8 cellular contexts compared by ENCODE assay signal in genomic region chr14:103520657-103521437, GRCh38. TPM values are rescaled to one million over a fixed set of nuclear protein-coding genes. Genes with fewer than 3 reads are reported as not detected.
DNase-seq lines count a peak whose midpoint lies in the region; ATAC-seq and TF ChIP-seq lines count a peak whose summit lies in the region.

No MANE protein-coding gene starts in this region.

- no peak overlapping the region for H3K27ac ChIP-seq in HL-60 (replicated peaks)
- peak overlapping the region; percentile 82 for H3K27ac ChIP-seq in OCI-LY3 (ENCODE audit: low read length)
- H3K27ac ChIP-seq in subcutaneous abdominal adipose tissue (ENCODE audit: low read depth, low read length), result peak overlapping the region; percentile 57

- no peaks in the 10 kb centered on the region for H3K36me3 Mint-ChIP-seq in activated T-helper 1 cell treated with anti-CD3 and anti-CD28 coated beads, Interleukin-12 subunit alpha, Interleukin-12 subunit beta, Interleukin-2, Interleukin-4 antibody, amounts not matched to agents 30 ng/mL and 10 ng/mL and 1 ng/mL, durations not matched to agents 14 hours and 24 hours and 36 hours (ENCODE audit: low read depth)
- H3K36me3 Mint-ChIP-seq in natural killer cell, result no peaks in the 10 kb centered on the region

- no peaks in the 10 kb centered on the region for H3K9me3 Mint-ChIP-seq in activated T-helper 1 cell treated with anti-CD3 and anti-CD28 coated beads, Interleukin-12 subunit alpha, Interleukin-12 subunit beta, Interleukin-2, Interleukin-4 antibody, amounts not matched to agents 30 ng/mL and 10 ng/mL and 1 ng/mL, durations not matched to agents 14 hours and 24 hours and 36 hours
- no peaks in the 10 kb centered on the region for H3K9me3 Mint-ChIP-seq in natural killer cell

- peaks cover 9% of the 10 kb centered on the region; the same call in 1 of the 2 replicates for H3K79me2 ChIP-seq in OCI-LY3 (ENCODE audit: low read length)

- ATAC-seq in natural killer cell, result peak; percentile 77 to 85 (median 82)
- ATAC-seq in HG03139 (IDR thresholded peaks at IDR 0.05; ENCODE audit: unreplicated experiment), result no peak

- H3K4me3 Mint-ChIP-seq in activated T-helper 1 cell treated with anti-CD3 and anti-CD28 coated beads, Interleukin-12 subunit alpha, Interleukin-12 subunit beta, Interleukin-2, Interleukin-4 antibody, amounts not matched to agents 30 ng/mL and 10 ng/mL and 1 ng/mL, durations not matched to agents 14 hours and 24 hours and 36 hours, result peak overlapping the region; percentile 19
- H3K4me3 Mint-ChIP-seq in natural killer cell, result peak overlapping the region; percentile 75

- H3K9me3 ChIP-seq in OCI-LY3 (ENCODE audit: insufficient read depth, low read length) (no peaks in the 10 kb centered on the region), subcutaneous abdominal adipose tissue (ENCODE audit: control insufficient read depth in 5 of 5, low read length in 5 of 5) (no peaks in the 10 kb centered on the region)

- no peaks in the 10 kb centered on the region for H4K20me1 ChIP-seq in OCI-LY3 (ENCODE audit: insufficient read depth, low read length)

- intact Hi-C loops in activated T-helper 1 cell treated with anti-CD3 and anti-CD28 coated beads, Interleukin-12 subunit alpha, Interleukin-12 subunit beta, Interleukin-2, Interleukin-4 antibody, amounts not matched to agents 30 ng/mL and 10 ng/mL and 1 ng/mL, durations not matched to agents 14 hours and 24 hours and 36 hours (cut with micrococcal nuclease), result loop anchor here (1.0 to 10.0 kb wide), 2 partner anchors 8 to 186 kb away; partner anchors contain the start of genes EIF5 and TRMT61A
- intact Hi-C loops in natural killer cell (cut with micrococcal nuclease), result no loop called here

- H3K9ac ChIP-seq in OCI-LY3 (ENCODE audit: low read length) (peak overlapping the region; percentile 83), subcutaneous abdominal adipose tissue (ENCODE audit: low read length in 5 of 5) (peak overlapping the region in 1 of 5 donors; percentile 52)

- peak overlapping the region; percentile 82 for H3K4me2 ChIP-seq in OCI-LY3 (ENCODE audit: low read length)

- H3K36me3 ChIP-seq in OCI-LY3 (replicated peaks; ENCODE audit: low read depth, low read length) (peaks cover 6% of the 10 kb centered on the region), subcutaneous abdominal adipose tissue (ENCODE audit: control insufficient read depth in 5 of 5, insufficient read depth in 5 of 5, low read length in 5 of 5) (peaks cover 0 to 5% (median 0%) of the 10 kb centered on the region in 5 donors)

- DNase-seq in DMS153 (lab: John Stamatoyannopoulos, UW) (peak; percentile 35), HL-60 (ENCODE audit: low read depth in 1 of 2, low spot score in 1 of 2) (peak; percentile 64 to 86), fibroblast of mammary gland (ENCODE audit: low read depth) (peak; percentile 46), natural killer cell (peak; percentile 61)
- peak; percentile 54 for DNase-seq in activated T-helper 1 cell treated with anti-CD3 and anti-CD28 coated beads, Interleukin-12 subunit alpha, Interleukin-12 subunit beta, Interleukin-2, Interleukin-4 antibody, amounts not matched to agents 30 ng/mL and 10 ng/mL and 1 ng/mL, durations not matched to agents 14 hours and 24 hours and 36 hours (ENCODE audit: low spot score)

- H3K4me1 Mint-ChIP-seq in activated T-helper 1 cell treated with anti-CD3 and anti-CD28 coated beads, Interleukin-12 subunit alpha, Interleukin-12 subunit beta, Interleukin-2, Interleukin-4 antibody, amounts not matched to agents 30 ng/mL and 10 ng/mL and 1 ng/mL, durations not matched to agents 14 hours and 24 hours and 36 hours (ENCODE audit: low read depth), result peaks cover 6% of the 10 kb centered on the region
- peaks cover 0 to 14% of the 10 kb centered on the region in 2 donors for H3K4me1 Mint-ChIP-seq in natural killer cell

- H3K4me3 ChIP-seq in HL-60 (replicated peaks; ENCODE audit: insufficient read depth, low read length) (peak overlapping the region; percentile 35), OCI-LY3 (ENCODE audit: low read length) (peak overlapping the region; percentile 76), fibroblast of mammary gland (ENCODE audit: control insufficient read depth, low read depth, low read length) (peak overlapping the region; percentile 6), subcutaneous abdominal adipose tissue (ENCODE audit: low read depth in 1 of 5, low read length in 5 of 5) (peak overlapping the region in 4 of 5 donors; percentile 63 to 73 (median 66))

- H3K27me3 Mint-ChIP-seq in activated T-helper 1 cell treated with anti-CD3 and anti-CD28 coated beads, Interleukin-12 subunit alpha, Interleukin-12 subunit beta, Interleukin-2, Interleukin-4 antibody, amounts not matched to agents 30 ng/mL and 10 ng/mL and 1 ng/mL, durations not matched to agents 14 hours and 24 hours and 36 hours (ENCODE audit: insufficient read depth), result peaks cover 19% of the 10 kb centered on the region
- H3K27me3 Mint-ChIP-seq in natural killer cell (ENCODE audit: low read depth in 2 of 2), result peaks cover 0 to 6% of the 10 kb centered on the region in 2 donors

- TF ChIP-seq CTCF in HL-60 (IDR thresholded peaks at IDR 0.05; ENCODE audit: insufficient read depth, low read length), result peak; percentile 32
- TF ChIP-seq CTCF in OCI-LY3 (IDR thresholded peaks at IDR 0.05; ENCODE audit: low read depth, low read length), result peak; percentile 59
- TF ChIP-seq CTCF in fibroblast of mammary gland (conservative IDR thresholded peaks at IDR 0.05; ENCODE audit: control insufficient read depth, insufficient read depth, low read depth, low read length), result no peak
- TF ChIP-seq CTCF in natural killer cell (IDR thresholded peaks at IDR 0.05), result peak; percentile 50

- no peak overlapping the region for H3K27ac Mint-ChIP-seq in activated T-helper 1 cell treated with anti-CD3 and anti-CD28 coated beads, Interleukin-12 subunit alpha, Interleukin-12 subunit beta, Interleukin-2, Interleukin-4 antibody, amounts not matched to agents 30 ng/mL and 10 ng/mL and 1 ng/mL, durations not matched to agents 14 hours and 24 hours and 36 hours
- H3K27ac Mint-ChIP-seq in natural killer cell, result no peak overlapping the region

- H3K4me1 ChIP-seq in OCI-LY3 (ENCODE audit: low read length) (peaks cover 47% of the 10 kb centered on the region), subcutaneous abdominal adipose tissue (ENCODE audit: control insufficient read depth in 5 of 5, insufficient read depth in 5 of 5, low read length in 5 of 5) (peaks cover 1 to 55% (median 44%) of the 10 kb centered on the region in 5 donors)

- H3K27me3 ChIP-seq in HL-60 (ENCODE audit: insufficient read depth, poor library complexity, severe bottlenecking) (peaks cover 17% of the 10 kb centered on the region), OCI-LY3 (ENCODE audit: low read depth, low read length) (no peaks in the 10 kb centered on the region), subcutaneous abdominal adipose tissue (ENCODE audit: control insufficient read depth in 5 of 5, insufficient read depth in 4 of 5, low read length in 5 of 5) (no peaks in the 10 kb centered on the region)

- peak overlapping the region; percentile 34; the same call in 1 of the 2 replicates for H2AFZ ChIP-seq in OCI-LY3 (ENCODE audit: low read depth, low read length)

RNA-seq across cellular contexts. Expression of gene CKB, which starts 1.8 kb away (rescaled TPM):
- total RNA-seq in activated T-helper 1 cell treated with anti-CD3 and anti-CD28 coated beads, Interleukin-12 subunit alpha, Interleukin-12 subunit beta, Interleukin-2, Interleukin-4 antibody, amounts not matched to agents 30 ng/mL and 10 ng/mL and 1 ng/mL, durations not matched to agents 14 hours and 24 hours and 36 hours, result 13.7 and 16.0 TPM in 2 replicates
- total RNA-seq in natural killer cell, result 10 to 100 TPM in 1 of 3 donors, 1 to 10 TPM in 2; 4.0 to 37.4 (median 9.0) TPM

RNA-seq across cellular contexts. Expression of gene TRMT61A, which starts 8.1 kb away (rescaled TPM):
- total RNA-seq in activated T-helper 1 cell treated with anti-CD3 and anti-CD28 coated beads, Interleukin-12 subunit alpha, Interleukin-12 subunit beta, Interleukin-2, Interleukin-4 antibody, amounts not matched to agents 30 ng/mL and 10 ng/mL and 1 ng/mL, durations not matched to agents 14 hours and 24 hours and 36 hours, result 23.4 and 23.7 TPM in 2 replicates
- total RNA-seq in natural killer cell, result 1 to 10 TPM; 8.1 to 9.4 (median 9.1) TPM

RNA-seq across cellular contexts. Expression of gene BAG5, which starts 41.6 kb away (rescaled TPM):
- 33.8 and 34.1 TPM in 2 replicates for total RNA-seq in activated T-helper 1 cell treated with anti-CD3 and anti-CD28 coated beads, Interleukin-12 subunit alpha, Interleukin-12 subunit beta, Interleukin-2, Interleukin-4 antibody, amounts not matched to agents 30 ng/mL and 10 ng/mL and 1 ng/mL, durations not matched to agents 14 hours and 24 hours and 36 hours
- 10 to 100 TPM; 36.1 to 48.0 (median 47.0) TPM for total RNA-seq in natural killer cell

RNA-seq across cellular contexts. Expression of gene COA8, which starts 41.9 kb away (rescaled TPM):
- total RNA-seq in activated T-helper 1 cell treated with anti-CD3 and anti-CD28 coated beads, Interleukin-12 subunit alpha, Interleukin-12 subunit beta, Interleukin-2, Interleukin-4 antibody, amounts not matched to agents 30 ng/mL and 10 ng/mL and 1 ng/mL, durations not matched to agents 14 hours and 24 hours and 36 hours, result 37.2 and 39.7 TPM in 2 replicates
- 10 to 100 TPM; 22.2 to 32.0 (median 24.9) TPM for total RNA-seq in natural killer cell

Comparison
In these comparisons a context has a peak if more than half of its experiments do, and no peak if none do; other contexts are left out.
1. H3K4me3 ChIP-seq: peak in every context shown above with its lines; median percentile 76 in OCI-LY3; 66 in subcutaneous abdominal adipose tissue; 35 in HL-60; 6 in fibroblast of mammary gland.